ENCODE assay signal across 1 cellular context in the genomic region with DNA sequence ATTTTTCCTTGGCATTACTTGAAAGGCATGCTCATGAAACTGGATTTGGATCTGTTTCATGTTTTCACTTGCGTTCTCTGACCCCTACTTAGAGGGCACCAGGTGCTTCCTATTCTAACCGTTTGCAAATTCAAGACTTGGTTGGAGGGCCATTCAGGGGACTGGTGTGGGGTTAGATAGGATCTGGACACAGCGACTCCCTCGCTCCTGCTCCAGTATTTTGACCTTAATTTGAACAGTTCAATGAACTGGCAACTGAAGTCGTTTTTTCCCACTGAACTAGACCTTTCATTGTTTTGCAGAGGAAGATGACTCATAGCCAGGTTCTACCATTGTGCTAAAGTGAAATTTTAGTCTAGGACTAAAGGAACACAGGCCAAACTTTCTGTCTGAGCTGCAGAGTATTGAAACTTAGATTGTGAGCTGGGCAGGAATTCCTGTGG.
TF ChIP-seq lines count a peak whose summit lies in the region.

No MANE protein-coding gene starts in this region.

TF ChIP-seq in HepG2, 621 proteins besides CTCF, POLR2A, EP300 and RAD21 (continued from another document and continues in another):
- TF ChIP-seq, protein P1, sequence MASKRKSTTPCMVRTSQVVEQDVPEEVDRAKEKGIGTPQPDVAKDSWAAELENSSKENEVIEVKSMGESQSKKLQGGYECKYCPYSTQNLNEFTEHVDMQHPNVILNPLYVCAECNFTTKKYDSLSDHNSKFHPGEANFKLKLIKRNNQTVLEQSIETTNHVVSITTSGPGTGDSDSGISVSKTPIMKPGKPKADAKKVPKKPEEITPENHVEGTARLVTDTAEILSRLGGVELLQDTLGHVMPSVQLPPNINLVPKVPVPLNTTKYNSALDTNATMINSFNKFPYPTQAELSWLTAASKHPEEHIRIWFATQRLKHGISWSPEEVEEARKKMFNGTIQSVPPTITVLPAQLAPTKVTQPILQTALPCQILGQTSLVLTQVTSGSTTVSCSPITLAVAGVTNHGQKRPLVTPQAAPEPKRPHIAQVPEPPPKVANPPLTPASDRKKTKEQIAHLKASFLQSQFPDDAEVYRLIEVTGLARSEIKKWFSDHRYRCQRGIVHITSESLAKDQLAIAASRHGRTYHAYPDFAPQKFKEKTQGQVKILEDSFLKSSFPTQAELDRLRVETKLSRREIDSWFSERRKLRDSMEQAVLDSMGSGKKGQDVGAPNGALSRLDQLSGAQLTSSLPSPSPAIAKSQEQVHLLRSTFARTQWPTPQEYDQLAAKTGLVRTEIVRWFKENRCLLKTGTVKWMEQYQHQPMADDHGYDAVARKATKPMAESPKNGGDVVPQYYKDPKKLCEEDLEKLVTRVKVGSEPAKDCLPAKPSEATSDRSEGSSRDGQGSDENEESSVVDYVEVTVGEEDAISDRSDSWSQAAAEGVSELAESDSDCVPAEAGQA (IDR thresholded peaks at IDR 0.05; ENCODE audit: low read depth), result no peak
- TF ChIP-seq, protein P1 (CRISPR knock-in tag; IDR thresholded peaks at IDR 0.05; ENCODE audit: borderline replicate concordance), result peak; percentile 46; the same call in 1 of the 2 replicates
- TF ChIP-seq, protein P2, sequence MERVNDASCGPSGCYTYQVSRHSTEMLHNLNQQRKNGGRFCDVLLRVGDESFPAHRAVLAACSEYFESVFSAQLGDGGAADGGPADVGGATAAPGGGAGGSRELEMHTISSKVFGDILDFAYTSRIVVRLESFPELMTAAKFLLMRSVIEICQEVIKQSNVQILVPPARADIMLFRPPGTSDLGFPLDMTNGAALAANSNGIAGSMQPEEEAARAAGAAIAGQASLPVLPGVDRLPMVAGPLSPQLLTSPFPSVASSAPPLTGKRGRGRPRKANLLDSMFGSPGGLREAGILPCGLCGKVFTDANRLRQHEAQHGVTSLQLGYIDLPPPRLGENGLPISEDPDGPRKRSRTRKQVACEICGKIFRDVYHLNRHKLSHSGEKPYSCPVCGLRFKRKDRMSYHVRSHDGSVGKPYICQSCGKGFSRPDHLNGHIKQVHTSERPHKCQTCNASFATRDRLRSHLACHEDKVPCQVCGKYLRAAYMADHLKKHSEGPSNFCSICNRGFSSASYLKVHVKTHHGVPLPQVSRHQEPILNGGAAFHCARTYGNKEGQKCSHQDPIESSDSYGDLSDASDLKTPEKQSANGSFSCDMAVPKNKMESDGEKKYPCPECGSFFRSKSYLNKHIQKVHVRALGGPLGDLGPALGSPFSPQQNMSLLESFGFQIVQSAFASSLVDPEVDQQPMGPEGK (CRISPR knock-in tag; IDR thresholded peaks at IDR 0.05), result no peak
- TF ChIP-seq, protein P3, sequence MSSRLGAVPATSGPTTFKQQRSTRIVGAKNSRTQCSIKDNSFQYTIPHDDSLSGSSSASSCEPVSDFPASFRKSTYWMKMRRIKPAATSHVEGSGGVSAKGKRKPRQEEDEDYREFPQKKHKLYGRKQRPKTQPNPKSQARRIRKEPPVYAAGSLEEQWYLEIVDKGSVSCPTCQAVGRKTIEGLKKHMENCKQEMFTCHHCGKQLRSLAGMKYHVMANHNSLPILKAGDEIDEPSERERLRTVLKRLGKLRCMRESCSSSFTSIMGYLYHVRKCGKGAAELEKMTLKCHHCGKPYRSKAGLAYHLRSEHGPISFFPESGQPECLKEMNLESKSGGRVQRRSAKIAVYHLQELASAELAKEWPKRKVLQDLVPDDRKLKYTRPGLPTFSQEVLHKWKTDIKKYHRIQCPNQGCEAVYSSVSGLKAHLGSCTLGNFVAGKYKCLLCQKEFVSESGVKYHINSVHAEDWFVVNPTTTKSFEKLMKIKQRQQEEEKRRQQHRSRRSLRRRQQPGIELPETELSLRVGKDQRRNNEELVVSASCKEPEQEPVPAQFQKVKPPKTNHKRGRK (CRISPR knock-in tag; IDR thresholded peaks at IDR 0.05), result no peak
- TF ChIP-seq KAT8 (CRISPR knock-in tag; IDR thresholded peaks at IDR 0.05) (peak; percentile 57; the same call in 1 of the 2 replicates), ZNF484 (CRISPR knock-in tag; IDR thresholded peaks at IDR 0.05; ENCODE audit: borderline replicate concordance, low read depth) (no peak), MIXL1 (CRISPR knock-in tag; IDR thresholded peaks at IDR 0.05) (peak; percentile 66; the same call in 1 of the 2 replicates), CEBPG (CRISPR knock-in tag; IDR thresholded peaks at IDR 0.05) (peak; percentile 19; the same call in 1 of the 2 replicates), FOXO1 (CRISPR knock-in tag; IDR thresholded peaks at IDR 0.05) (peak; percentile 15; the same call in 1 of the 2 replicates), PLRG1 (conservative IDR thresholded peaks at IDR 0.05) (no peak), SP1 (IDR thresholded peaks at IDR 0.05) (no peak), SP1 (CRISPR knock-in tag; IDR thresholded peaks at IDR 0.05) (no peak), THAP11 (CRISPR knock-in tag; IDR thresholded peaks at IDR 0.05) (peak; percentile 32; the same call in 1 of the 2 replicates), PAF1 (CRISPR knock-in tag; IDR thresholded peaks at IDR 0.05) (no peak), KMT2B (CRISPR knock-in tag; IDR thresholded peaks at IDR 0.05) (peak; percentile 47; the same call in 1 of the 2 replicates), ZSCAN12 (CRISPR knock-in tag; IDR thresholded peaks at IDR 0.05) (no peak), ZNF468 (CRISPR knock-in tag; IDR thresholded peaks at IDR 0.05) (no peak), POGZ (CRISPR knock-in tag; IDR thresholded peaks at IDR 0.05) (peak; percentile 72), ZFP36L2 (CRISPR knock-in tag; IDR thresholded peaks at IDR 0.05) (no peak)
- TF ChIP-seq, protein P4, sequence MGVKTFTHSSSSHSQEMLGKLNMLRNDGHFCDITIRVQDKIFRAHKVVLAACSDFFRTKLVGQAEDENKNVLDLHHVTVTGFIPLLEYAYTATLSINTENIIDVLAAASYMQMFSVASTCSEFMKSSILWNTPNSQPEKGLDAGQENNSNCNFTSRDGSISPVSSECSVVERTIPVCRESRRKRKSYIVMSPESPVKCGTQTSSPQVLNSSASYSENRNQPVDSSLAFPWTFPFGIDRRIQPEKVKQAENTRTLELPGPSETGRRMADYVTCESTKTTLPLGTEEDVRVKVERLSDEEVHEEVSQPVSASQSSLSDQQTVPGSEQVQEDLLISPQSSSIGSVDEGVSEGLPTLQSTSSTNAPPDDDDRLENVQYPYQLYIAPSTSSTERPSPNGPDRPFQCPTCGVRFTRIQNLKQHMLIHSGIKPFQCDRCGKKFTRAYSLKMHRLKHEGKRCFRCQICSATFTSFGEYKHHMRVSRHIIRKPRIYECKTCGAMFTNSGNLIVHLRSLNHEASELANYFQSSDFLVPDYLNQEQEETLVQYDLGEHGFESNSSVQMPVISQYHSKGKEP (CRISPR knock-in tag; IDR thresholded peaks at IDR 0.05), result no peak
- TF ChIP-seq, protein P5, sequence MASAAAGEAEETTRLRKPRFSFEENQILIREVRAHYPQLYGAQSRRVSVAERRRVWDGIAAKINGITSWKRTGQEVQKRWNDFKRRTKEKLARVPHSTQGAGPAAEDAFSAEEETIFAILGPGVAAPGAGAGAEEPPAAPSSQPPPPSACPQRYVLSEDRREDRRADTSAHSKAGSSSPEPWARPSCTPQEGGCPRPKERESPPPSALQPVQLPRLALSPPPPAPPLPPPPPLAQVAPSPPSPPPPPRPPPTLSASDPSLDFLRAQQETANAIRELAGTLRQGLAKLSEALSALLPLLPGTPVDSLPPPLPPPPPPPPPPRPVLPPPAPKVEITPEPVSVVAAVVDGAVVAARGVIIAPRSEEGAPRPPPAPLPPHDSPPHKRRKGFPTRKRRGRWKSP (CRISPR knock-in tag; IDR thresholded peaks at IDR 0.05), result no peak
- TF ChIP-seq, protein P6, sequence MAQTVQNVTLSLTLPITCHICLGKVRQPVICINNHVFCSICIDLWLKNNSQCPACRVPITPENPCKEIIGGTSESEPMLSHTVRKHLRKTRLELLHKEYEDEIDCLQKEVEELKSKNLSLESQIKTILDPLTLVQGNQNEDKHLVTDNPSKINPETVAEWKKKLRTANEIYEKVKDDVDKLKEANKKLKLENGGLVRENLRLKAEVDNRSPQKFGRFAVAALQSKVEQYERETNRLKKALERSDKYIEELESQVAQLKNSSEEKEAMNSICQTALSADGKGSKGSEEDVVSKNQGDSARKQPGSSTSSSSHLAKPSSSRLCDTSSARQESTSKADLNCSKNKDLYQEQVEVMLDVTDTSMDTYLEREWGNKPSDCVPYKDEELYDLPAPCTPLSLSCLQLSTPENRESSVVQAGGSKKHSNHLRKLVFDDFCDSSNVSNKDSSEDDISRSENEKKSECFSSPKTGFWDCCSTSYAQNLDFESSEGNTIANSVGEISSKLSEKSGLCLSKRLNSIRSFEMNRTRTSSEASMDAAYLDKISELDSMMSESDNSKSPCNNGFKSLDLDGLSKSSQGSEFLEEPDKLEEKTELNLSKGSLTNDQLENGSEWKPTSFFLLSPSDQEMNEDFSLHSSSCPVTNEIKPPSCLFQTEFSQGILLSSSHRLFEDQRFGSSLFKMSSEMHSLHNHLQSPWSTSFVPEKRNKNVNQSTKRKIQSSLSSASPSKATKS (CRISPR knock-in tag; IDR thresholded peaks at IDR 0.05), result no peak
- TF ChIP-seq, protein P7, sequence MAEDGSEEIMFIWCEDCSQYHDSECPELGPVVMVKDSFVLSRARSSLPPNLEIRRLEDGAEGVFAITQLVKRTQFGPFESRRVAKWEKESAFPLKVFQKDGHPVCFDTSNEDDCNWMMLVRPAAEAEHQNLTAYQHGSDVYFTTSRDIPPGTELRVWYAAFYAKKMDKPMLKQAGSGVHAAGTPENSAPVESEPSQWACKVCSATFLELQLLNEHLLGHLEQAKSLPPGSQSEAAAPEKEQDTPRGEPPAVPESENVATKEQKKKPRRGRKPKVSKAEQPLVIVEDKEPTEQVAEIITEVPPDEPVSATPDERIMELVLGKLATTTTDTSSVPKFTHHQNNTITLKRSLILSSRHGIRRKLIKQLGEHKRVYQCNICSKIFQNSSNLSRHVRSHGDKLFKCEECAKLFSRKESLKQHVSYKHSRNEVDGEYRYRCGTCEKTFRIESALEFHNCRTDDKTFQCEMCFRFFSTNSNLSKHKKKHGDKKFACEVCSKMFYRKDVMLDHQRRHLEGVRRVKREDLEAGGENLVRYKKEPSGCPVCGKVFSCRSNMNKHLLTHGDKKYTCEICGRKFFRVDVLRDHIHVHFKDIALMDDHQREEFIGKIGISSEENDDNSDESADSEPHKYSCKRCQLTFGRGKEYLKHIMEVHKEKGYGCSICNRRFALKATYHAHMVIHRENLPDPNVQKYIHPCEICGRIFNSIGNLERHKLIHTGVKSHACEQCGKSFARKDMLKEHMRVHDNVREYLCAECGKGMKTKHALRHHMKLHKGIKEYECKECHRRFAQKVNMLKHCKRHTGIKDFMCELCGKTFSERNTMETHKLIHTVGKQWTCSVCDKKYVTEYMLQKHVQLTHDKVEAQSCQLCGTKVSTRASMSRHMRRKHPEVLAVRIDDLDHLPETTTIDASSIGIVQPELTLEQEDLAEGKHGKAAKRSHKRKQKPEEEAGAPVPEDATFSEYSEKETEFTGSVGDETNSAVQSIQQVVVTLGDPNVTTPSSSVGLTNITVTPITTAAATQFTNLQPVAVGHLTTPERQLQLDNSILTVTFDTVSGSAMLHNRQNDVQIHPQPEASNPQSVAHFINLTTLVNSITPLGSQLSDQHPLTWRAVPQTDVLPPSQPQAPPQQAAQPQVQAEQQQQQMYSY (CRISPR knock-in tag; IDR thresholded peaks at IDR 0.05), result peak; percentile 69
- TF ChIP-seq, protein P8, sequence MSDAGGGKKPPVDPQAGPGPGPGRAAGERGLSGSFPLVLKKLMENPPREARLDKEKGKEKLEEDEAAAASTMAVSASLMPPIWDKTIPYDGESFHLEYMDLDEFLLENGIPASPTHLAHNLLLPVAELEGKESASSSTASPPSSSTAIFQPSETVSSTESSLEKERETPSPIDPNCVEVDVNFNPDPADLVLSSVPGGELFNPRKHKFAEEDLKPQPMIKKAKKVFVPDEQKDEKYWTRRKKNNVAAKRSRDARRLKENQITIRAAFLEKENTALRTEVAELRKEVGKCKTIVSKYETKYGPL (CRISPR knock-in tag; IDR thresholded peaks at IDR 0.05), result no peak
- TF ChIP-seq, protein P9, sequence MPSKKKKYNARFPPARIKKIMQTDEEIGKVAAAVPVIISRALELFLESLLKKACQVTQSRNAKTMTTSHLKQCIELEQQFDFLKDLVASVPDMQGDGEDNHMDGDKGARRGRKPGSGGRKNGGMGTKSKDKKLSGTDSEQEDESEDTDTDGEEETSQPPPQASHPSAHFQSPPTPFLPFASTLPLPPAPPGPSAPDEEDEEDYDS (CRISPR knock-in tag; IDR thresholded peaks at IDR 0.05), result no peak
- TF ChIP-seq, protein P10, sequence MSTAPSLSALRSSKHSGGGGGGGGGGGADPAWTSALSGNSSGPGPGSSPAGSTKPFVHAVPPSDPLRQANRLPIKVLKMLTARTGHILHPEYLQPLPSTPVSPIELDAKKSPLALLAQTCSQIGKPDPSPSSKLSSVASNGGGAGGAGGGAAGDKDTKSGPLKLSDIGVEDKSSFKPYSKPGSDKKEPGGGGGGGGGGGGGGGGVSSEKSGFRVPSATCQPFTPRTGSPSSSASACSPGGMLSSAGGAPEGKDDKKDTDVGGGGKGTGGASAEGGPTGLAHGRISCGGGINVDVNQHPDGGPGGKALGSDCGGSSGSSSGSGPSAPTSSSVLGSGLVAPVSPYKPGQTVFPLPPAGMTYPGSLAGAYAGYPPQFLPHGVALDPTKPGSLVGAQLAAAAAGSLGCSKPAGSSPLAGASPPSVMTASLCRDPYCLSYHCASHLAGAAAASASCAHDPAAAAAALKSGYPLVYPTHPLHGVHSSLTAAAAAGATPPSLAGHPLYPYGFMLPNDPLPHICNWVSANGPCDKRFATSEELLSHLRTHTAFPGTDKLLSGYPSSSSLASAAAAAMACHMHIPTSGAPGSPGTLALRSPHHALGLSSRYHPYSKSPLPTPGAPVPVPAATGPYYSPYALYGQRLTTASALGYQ (CRISPR knock-in tag; IDR thresholded peaks at IDR 0.05), result peak; percentile 61; the same call in 1 of the 2 replicates
- TF ChIP-seq, protein P11, sequence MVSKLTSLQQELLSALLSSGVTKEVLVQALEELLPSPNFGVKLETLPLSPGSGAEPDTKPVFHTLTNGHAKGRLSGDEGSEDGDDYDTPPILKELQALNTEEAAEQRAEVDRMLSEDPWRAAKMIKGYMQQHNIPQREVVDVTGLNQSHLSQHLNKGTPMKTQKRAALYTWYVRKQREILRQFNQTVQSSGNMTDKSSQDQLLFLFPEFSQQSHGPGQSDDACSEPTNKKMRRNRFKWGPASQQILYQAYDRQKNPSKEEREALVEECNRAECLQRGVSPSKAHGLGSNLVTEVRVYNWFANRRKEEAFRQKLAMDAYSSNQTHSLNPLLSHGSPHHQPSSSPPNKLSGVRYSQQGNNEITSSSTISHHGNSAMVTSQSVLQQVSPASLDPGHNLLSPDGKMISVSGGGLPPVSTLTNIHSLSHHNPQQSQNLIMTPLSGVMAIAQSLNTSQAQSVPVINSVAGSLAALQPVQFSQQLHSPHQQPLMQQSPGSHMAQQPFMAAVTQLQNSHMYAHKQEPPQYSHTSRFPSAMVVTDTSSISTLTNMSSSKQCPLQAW (CRISPR knock-in tag; IDR thresholded peaks at IDR 0.05), result peak; percentile 34; the same call in 1 of the 2 replicates
